ENCODE assay signal across 21 cellular contexts in the genomic region with DNA sequence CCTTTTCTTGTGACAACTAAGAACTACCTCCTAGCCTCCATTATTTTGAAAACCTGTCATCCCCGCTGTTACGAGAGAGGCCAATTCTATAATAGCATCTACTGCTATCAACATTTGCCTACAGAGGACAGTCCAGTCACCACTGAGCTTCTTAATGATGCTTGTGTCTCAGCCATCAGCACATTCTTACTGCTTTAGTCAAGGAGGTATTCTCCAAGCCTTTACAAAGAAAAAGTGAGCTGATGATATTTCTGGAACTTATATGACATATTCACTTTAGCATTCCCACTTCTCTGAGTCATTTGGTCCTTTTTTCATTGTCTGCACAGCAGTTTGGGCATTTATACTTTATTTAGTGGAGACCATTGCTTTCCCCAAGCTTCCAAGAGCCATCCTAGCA.
DNase-seq lines count a peak whose midpoint lies in the region; ATAC-seq, FAIRE-seq and TF ChIP-seq lines count a peak whose summit lies in the region.
"Had no signal": no experiment of that assay in that cellular context is flagged by ENCODE, and none has a peak within 500 bp of the region (broad histone marks: within the 10 kb centered on the region; RNA-seq: fewer than 3 reads in every experiment).

No MANE protein-coding gene starts in this region.

- no peak for TF ChIP-seq POLR2A in erythroblast (IDR thresholded peaks at IDR 0.05; ENCODE audit: low read length)

- no peaks in the 10 kb centered on the region for H3K9me3 ChIP-seq in kidney (ENCODE audit: control insufficient read depth in 1 of 2, low read length in 2 of 2)
- H3K9me3 ChIP-seq: BLaER1 had no signal

- no peaks in the 10 kb centered on the region for H3K4me1 ChIP-seq in kidney (ENCODE audit: control insufficient read depth in 1 of 2, insufficient read depth in 1 of 2, low read depth in 1 of 2, low read length in 2 of 2)
- H3K4me1 ChIP-seq: BLaER1 had no signal

- FAIRE-seq in bronchial epithelial cell (lab: Jason Lieb, UNC) = no peak
- FAIRE-seq in kidney (lab: Jason Lieb, UNC) = no peak
- FAIRE-seq: G401.6, GM12878, H1 had no signal

- intact Hi-C loops in kidney (cut with DNase I) = no loop called here

- TF ChIP-seq CTCF in bronchial epithelial cell (IDR thresholded peaks at IDR 0.05; ENCODE audit: insufficient read depth, low read length, severe bottlenecking) (no peak), kidney (IDR thresholded peaks at IDR 0.05; ENCODE audit: borderline replicate concordance, extremely low read depth, insufficient read depth) (no peak)

- DNase-seq in A172 (ENCODE audit: low spot score) = peak; percentile 49
- peak; percentile 2 for DNase-seq in bronchial epithelial cell (ENCODE audit: low read depth)
- peak; percentile 67 for DNase-seq in kidney tubule cell (ENCODE audit: low spot score)
- DNase-seq in erythroblast (lab: John Stamatoyannopoulos, UW) = no peak
- DNase-seq in hippocampal formation (lab: John Stamatoyannopoulos, UW) = no peak
- no peak for DNase-seq in kidney
- DNase-seq: CD8-positive, alpha-beta memory T cell; DND-41; HFFc6; NCI-H1417 treated with DMSO at 0.1 percent for 48 hours; NCI-H1930; NCI-H748 treated with DMSO at 0.1 percent for 48 hours; OCI-M1; RPMI8226 had no signal

- H3K27ac ChIP-seq in kidney (ENCODE audit: low read depth in 2 of 2, low read length in 2 of 2) = no peak overlapping the region
- H3K27ac ChIP-seq: 22Rv1, BLaER1 had no signal

- H3K36me3 ChIP-seq in bronchial epithelial cell (ENCODE audit: control insufficient read depth, insufficient read depth, low read length) = no peaks in the 10 kb centered on the region
- no peaks in the 10 kb centered on the region for H3K36me3 ChIP-seq in kidney (ENCODE audit: control insufficient read depth in 1 of 2, insufficient read depth in 2 of 2, low read length in 2 of 2)
- H3K36me3 ChIP-seq: BLaER1 had no signal

- no peak for TF ChIP-seq RAD21 in Ishikawa (IDR thresholded peaks at IDR 0.05; ENCODE audit: low read depth)

- ATAC-seq in GM18520 (IDR thresholded peaks at IDR 0.05; ENCODE audit: unreplicated experiment) = no peak
- ATAC-seq: GM12878 had no signal

- H3K9ac ChIP-seq in kidney (ENCODE audit: low read length in 2 of 2) = no peak overlapping the region
- H3K9ac ChIP-seq: BLaER1 had no signal

- TF ChIP-seq EP300 in Ishikawa (IDR thresholded peaks at IDR 0.05; ENCODE audit: borderline replicate concordance) = no peak

- H3K4me3 ChIP-seq in bronchial epithelial cell (ENCODE audit: low read depth, low read length) = no peak overlapping the region
- no peak overlapping the region for H3K4me3 ChIP-seq in kidney (ENCODE audit: low read length in 2 of 2)
- H3K4me3 ChIP-seq: BLaER1, GM12878 had no signal

- H3K27me3 ChIP-seq in bronchial epithelial cell (ENCODE audit: control insufficient read depth, insufficient read depth, low read length) = no peaks in the 10 kb centered on the region
- H3K27me3 ChIP-seq: BLaER1 had no signal

TF ChIP-seq in Ishikawa, 13 proteins besides CTCF, POLR2A, EP300 and RAD21:
- TF ChIP-seq TEAD4 (IDR thresholded peaks at IDR 0.05) (peak; percentile 27; the same call in 1 of the 2 replicates), REST (IDR thresholded peaks at IDR 0.05; ENCODE audit: low read depth) (no peak), CREB1 (IDR thresholded peaks at IDR 0.05; ENCODE audit: low read depth) (no peak), MAX (IDR thresholded peaks at IDR 0.05) (no peak), USF1 (IDR thresholded peaks at IDR 0.05) (no peak), CEBPB (IDR thresholded peaks at IDR 0.05) (no peak)
TF ChIP-seq in Ishikawa: peak in this region for 1.

Comparison
In these comparisons a context has a peak if more than half of its experiments do, and no peak if none do; other contexts are left out.
1. DNase-seq: peak in A172 (single experiment), bronchial epithelial cell (single experiment) and kidney tubule cell (single experiment); none in erythroblast (0 of 2), hippocampal formation (0 of 2) and kidney (single experiment).